In the genomic region with DNA sequence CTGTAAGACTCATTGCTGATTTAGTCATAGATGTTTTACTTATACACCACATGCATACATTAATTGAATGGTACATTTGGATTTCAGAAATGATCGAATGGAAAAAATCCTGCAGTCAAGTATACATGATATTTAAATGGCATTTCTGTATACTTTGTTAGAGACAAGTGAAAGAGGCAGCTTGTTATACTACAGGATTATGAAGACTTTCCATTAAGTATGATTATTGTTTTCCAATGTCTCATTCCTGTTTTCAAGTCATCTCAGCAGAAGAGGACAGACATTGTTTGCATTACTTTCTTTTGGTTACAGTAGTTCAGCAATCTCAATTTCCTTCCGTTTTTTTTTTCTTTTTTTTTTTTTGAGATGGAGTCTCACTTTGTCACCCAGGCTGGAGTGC, we compare ENCODE assay signal across 33 cellular contexts. TPM values are rescaled to one million over a fixed set of nuclear protein-coding genes. Genes with fewer than 3 reads are reported as not detected.
DNase-seq lines count a peak whose midpoint lies in the region; ATAC-seq lines count a peak whose summit lies in the region.
"Had no signal": no experiment of that assay in that cellular context is flagged by ENCODE, and none has a peak within 500 bp of the region (broad histone marks: within the 10 kb centered on the region; RNA-seq: fewer than 3 reads in every experiment).

No MANE protein-coding gene starts in this region.

- H3K4me1 Mint-ChIP-seq in activated CD4-positive, alpha-beta T cell treated with anti-CD3 and anti-CD28 coated beads for 36 hours = no peaks in the 10 kb centered on the region
- no peaks in the 10 kb centered on the region for H3K4me1 Mint-ChIP-seq in activated naive CD8-positive, alpha-beta T cell treated with anti-CD3 and anti-CD28 coated beads, Interleukin-2, amount 50 U/mL, for 24 hours
- no peaks in the 10 kb centered on the region for H3K4me1 Mint-ChIP-seq in activated naive CD8-positive, alpha-beta T cell treated with anti-CD3 and anti-CD28 coated beads for 36 hours
- H3K4me1 Mint-ChIP-seq in stimulated activated naive CD8-positive, alpha-beta T cell treated with anti-CD3 and anti-CD28 coated beads, Interleukin-15, amount 100 ng/mL, for 72 hours = no peaks in the 10 kb centered on the region
- H3K4me1 Mint-ChIP-seq: B cell; CD14-positive monocyte; CD4-positive, alpha-beta memory T cell; CD8-positive, alpha-beta memory T cell had no signal

- no peaks in the 10 kb centered on the region for H3K36me3 Mint-ChIP-seq in activated CD4-positive, alpha-beta T cell treated with anti-CD3 and anti-CD28 coated beads for 36 hours (ENCODE audit: low read depth)
- H3K36me3 Mint-ChIP-seq in activated naive CD8-positive, alpha-beta T cell treated with anti-CD3 and anti-CD28 coated beads, Interleukin-2, amount 50 U/mL, for 24 hours (ENCODE audit: low read depth) = no peaks in the 10 kb centered on the region
- no peaks in the 10 kb centered on the region for H3K36me3 Mint-ChIP-seq in activated naive CD8-positive, alpha-beta T cell treated with anti-CD3 and anti-CD28 coated beads for 36 hours
- H3K36me3 Mint-ChIP-seq: CD14-positive monocyte; CD4-positive, alpha-beta memory T cell; CD4-positive, CD25-positive, alpha-beta regulatory T cell; CD8-positive, alpha-beta memory T cell; CD8-positive, alpha-beta T cell had no signal

- no peak for DNase-seq in activated CD4-positive, alpha-beta T cell treated with anti-CD3 and anti-CD28 coated beads for 36 hours
- no peak for DNase-seq in activated CD4-positive, alpha-beta T cell treated with anti-CD3 and anti-CD28 coated beads, Interleukin-2, amount 50 U/mL, for 1 hour
- no peak for DNase-seq in activated naive CD8-positive, alpha-beta T cell treated with anti-CD3 and anti-CD28 coated beads, Interleukin-2, amount 50 U/mL, for 24 hours
- DNase-seq in activated naive CD8-positive, alpha-beta T cell treated with anti-CD3 and anti-CD28 coated beads for 36 hours = no peak
- no peak for DNase-seq in stimulated activated naive CD8-positive, alpha-beta T cell treated with anti-CD3 and anti-CD28 coated beads, Interleukin-15, Interleukin-2, amounts not matched to agents 100 U/mL and 50 U/mL, for 24 hours
- no peak for DNase-seq in stimulated activated naive CD8-positive, alpha-beta T cell treated with anti-CD3 and anti-CD28 coated beads, Interleukin-15, amount 100 ng/mL, for 72 hours
- DNase-seq in MV-4-11 (lab: John Stamatoyannopoulos, UW) = peak; percentile 22
- DNase-seq: 8988T; ACHN; AML-193; BE2C; C1 segment of cervical spinal cord; Caco-2; Calu3; CD4-positive, alpha-beta memory T cell; CD4-positive, alpha-beta T cell; CD4-positive, CD25-positive, alpha-beta regulatory T cell; CD8-positive, alpha-beta memory T cell; CD8-positive, alpha-beta T cell; COR-L47; DMS 273 treated with DMSO at 0.1 percent for 48 hours; DMS153; DMS53; DMS79; DMS79 treated with DMSO at 0.1 percent for 48 hours; DND-41; EL had no signal

- H3K27me3 Mint-ChIP-seq in activated CD4-positive, alpha-beta T cell treated with anti-CD3 and anti-CD28 coated beads for 36 hours = peaks cover 2% of the 10 kb centered on the region
- no peaks in the 10 kb centered on the region for H3K27me3 Mint-ChIP-seq in activated naive CD8-positive, alpha-beta T cell treated with anti-CD3 and anti-CD28 coated beads, Interleukin-2, amount 50 U/mL, for 24 hours
- no peaks in the 10 kb centered on the region for H3K27me3 Mint-ChIP-seq in activated naive CD8-positive, alpha-beta T cell treated with anti-CD3 and anti-CD28 coated beads for 36 hours
- no peaks in the 10 kb centered on the region for H3K27me3 Mint-ChIP-seq in stimulated activated naive CD8-positive, alpha-beta T cell treated with anti-CD3 and anti-CD28 coated beads, Interleukin-15, amount 100 ng/mL, for 72 hours
- H3K27me3 Mint-ChIP-seq: B cell; CD4-positive, alpha-beta T cell had no signal

- ATAC-seq in activated CD4-positive, alpha-beta T cell treated with anti-CD3 and anti-CD28 coated beads for 36 hours = peak; percentile 44
- peak; percentile 71 for ATAC-seq in activated naive CD8-positive, alpha-beta T cell treated with anti-CD3 and anti-CD28 coated beads, Interleukin-2, amount 50 U/mL, for 24 hours
- ATAC-seq in stimulated activated naive CD8-positive, alpha-beta T cell treated with anti-CD3 and anti-CD28 coated beads, Interleukin-15, Interleukin-2, amounts not matched to agents 100 U/mL and 50 U/mL, for 24 hours = peak; percentile 77
- no peak for ATAC-seq in stimulated activated naive CD8-positive, alpha-beta T cell treated with anti-CD3 and anti-CD28 coated beads, Interleukin-15, amount 100 ng/mL, for 72 hours
- ATAC-seq in activated CD4-positive, CD25-positive, alpha-beta regulatory T cell treated with anti-CD3 and anti-CD28 coated beads, Interleukin-2, amount 50 U/mL, for 24 hours = no peak
- ATAC-seq: A549; CD8-positive, alpha-beta T cell had no signal

- intact Hi-C loops in activated CD4-positive, alpha-beta T cell treated with anti-CD3 and anti-CD28 coated beads for 36 hours (cut with DNase I, micrococcal nuclease) = no loop called here

- H3K27ac Mint-ChIP-seq in activated CD4-positive, alpha-beta T cell treated with anti-CD3 and anti-CD28 coated beads for 36 hours = no peak overlapping the region
- H3K27ac Mint-ChIP-seq in activated naive CD8-positive, alpha-beta T cell treated with anti-CD3 and anti-CD28 coated beads, Interleukin-2, amount 50 U/mL, for 24 hours = no peak overlapping the region
- H3K27ac Mint-ChIP-seq in activated naive CD8-positive, alpha-beta T cell treated with anti-CD3 and anti-CD28 coated beads for 36 hours = no peak overlapping the region
- H3K27ac Mint-ChIP-seq in stimulated activated naive CD8-positive, alpha-beta T cell treated with anti-CD3 and anti-CD28 coated beads, Interleukin-15, amount 100 ng/mL, for 72 hours = no peak overlapping the region
- H3K27ac Mint-ChIP-seq: B cell; CD14-positive monocyte; CD4-positive, alpha-beta memory T cell; CD4-positive, alpha-beta T cell; CD4-positive, CD25-positive, alpha-beta regulatory T cell; CD8-positive, alpha-beta memory T cell; CD8-positive, alpha-beta T cell had no signal

- no peak overlapping the region for H3K4me3 Mint-ChIP-seq in activated CD4-positive, alpha-beta T cell treated with anti-CD3 and anti-CD28 coated beads for 36 hours
- no peak overlapping the region for H3K4me3 Mint-ChIP-seq in activated naive CD8-positive, alpha-beta T cell treated with anti-CD3 and anti-CD28 coated beads, Interleukin-2, amount 50 U/mL, for 24 hours
- H3K4me3 Mint-ChIP-seq in activated naive CD8-positive, alpha-beta T cell treated with anti-CD3 and anti-CD28 coated beads for 36 hours = no peak overlapping the region
- no peak overlapping the region for H3K4me3 Mint-ChIP-seq in stimulated activated naive CD8-positive, alpha-beta T cell treated with anti-CD3 and anti-CD28 coated beads, Interleukin-15, amount 100 ng/mL, for 72 hours
- H3K4me3 Mint-ChIP-seq: B cell; CD14-positive monocyte; CD4-positive, alpha-beta memory T cell; CD4-positive, alpha-beta T cell; CD4-positive, CD25-positive, alpha-beta regulatory T cell; CD8-positive, alpha-beta memory T cell; CD8-positive, alpha-beta T cell had no signal

- CTCF ChIA-PET in activated CD4-positive, alpha-beta T cell treated with anti-CD3 and anti-CD28 coated beads for 36 hours (lab: Charles Lee) = no interaction called here

- no peaks in the 10 kb centered on the region for H3K9me3 Mint-ChIP-seq in activated CD4-positive, alpha-beta T cell treated with anti-CD3 and anti-CD28 coated beads for 36 hours (ENCODE audit: low read depth)
- no peaks in the 10 kb centered on the region for H3K9me3 Mint-ChIP-seq in activated naive CD8-positive, alpha-beta T cell treated with anti-CD3 and anti-CD28 coated beads, Interleukin-2, amount 50 U/mL, for 24 hours
- H3K9me3 Mint-ChIP-seq in activated naive CD8-positive, alpha-beta T cell treated with anti-CD3 and anti-CD28 coated beads for 36 hours = no peaks in the 10 kb centered on the region
- H3K9me3 Mint-ChIP-seq in stimulated activated naive CD8-positive, alpha-beta T cell treated with anti-CD3 and anti-CD28 coated beads, Interleukin-15, amount 100 ng/mL, for 72 hours = no peaks in the 10 kb centered on the region
- H3K9me3 Mint-ChIP-seq: CD4-positive, alpha-beta memory T cell; CD4-positive, alpha-beta T cell; CD8-positive, alpha-beta memory T cell; CD8-positive, alpha-beta T cell had no signal

- POLR2A ChIA-PET in activated CD4-positive, alpha-beta T cell treated with anti-CD3 and anti-CD28 coated beads for 36 hours (lab: Charles Lee) = no interaction called here

RNA-seq across cellular contexts. Expression of gene DPPA4, which starts 36.6 kb away (rescaled TPM):
- total RNA-seq in activated CD4-positive, alpha-beta T cell treated with anti-CD3 and anti-CD28 coated beads for 36 hours = 1 to 10 TPM; 1.5 TPM
- total RNA-seq in activated naive CD8-positive, alpha-beta T cell treated with anti-CD3 and anti-CD28 coated beads for 36 hours = 1 to 10 TPM in 1 of 2 experiments, under 1 TPM in 1; 0.54 to 1.1 TPM
- total RNA-seq: A172; A673; Caco-2; Calu3; CD4-positive, alpha-beta memory T cell had no signal

RNA-seq across cellular contexts. Expression of gene DPPA2, which starts 57.6 kb away (rescaled TPM):
- total RNA-seq in activated CD4-positive, alpha-beta T cell treated with anti-CD3 and anti-CD28 coated beads for 36 hours = not detected
- not detected for total RNA-seq in activated naive CD8-positive, alpha-beta T cell treated with anti-CD3 and anti-CD28 coated beads for 36 hours
- total RNA-seq: A172; A673; B cell; Caco-2; Calu3; CD4-positive, alpha-beta memory T cell; CD4-positive, alpha-beta T cell; CD4-positive, CD25-positive, alpha-beta regulatory T cell; CD8-positive, alpha-beta memory T cell; CD8-positive, alpha-beta T cell had no signal

Comparison
In these comparisons a context has a peak if more than half of its experiments do, and no peak if none do; other contexts are left out.
1. ATAC-seq: peak in activated CD4-positive, alpha-beta T cell treated with anti-CD3 and anti-CD28 coated beads for 36 hours (single experiment), activated naive CD8-positive, alpha-beta T cell treated with anti-CD3 and anti-CD28 coated beads, Interleukin-2, amount 50 U/mL, for 24 hours (single experiment) and stimulated activated naive CD8-positive, alpha-beta T cell treated with anti-CD3 and anti-CD28 coated beads, Interleukin-15, Interleukin-2, amounts not matched to agents 100 U/mL and 50 U/mL, for 24 hours (single experiment); none in stimulated activated naive CD8-positive, alpha-beta T cell treated with anti-CD3 and anti-CD28 coated beads, Interleukin-15, amount 100 ng/mL, for 72 hours (single experiment) and activated CD4-positive, CD25-positive, alpha-beta regulatory T cell treated with anti-CD3 and anti-CD28 coated beads, Interleukin-2, amount 50 U/mL, for 24 hours (0 of 2).